ENCODE assay signal across 16 cellular contexts in the genomic region with DNA sequence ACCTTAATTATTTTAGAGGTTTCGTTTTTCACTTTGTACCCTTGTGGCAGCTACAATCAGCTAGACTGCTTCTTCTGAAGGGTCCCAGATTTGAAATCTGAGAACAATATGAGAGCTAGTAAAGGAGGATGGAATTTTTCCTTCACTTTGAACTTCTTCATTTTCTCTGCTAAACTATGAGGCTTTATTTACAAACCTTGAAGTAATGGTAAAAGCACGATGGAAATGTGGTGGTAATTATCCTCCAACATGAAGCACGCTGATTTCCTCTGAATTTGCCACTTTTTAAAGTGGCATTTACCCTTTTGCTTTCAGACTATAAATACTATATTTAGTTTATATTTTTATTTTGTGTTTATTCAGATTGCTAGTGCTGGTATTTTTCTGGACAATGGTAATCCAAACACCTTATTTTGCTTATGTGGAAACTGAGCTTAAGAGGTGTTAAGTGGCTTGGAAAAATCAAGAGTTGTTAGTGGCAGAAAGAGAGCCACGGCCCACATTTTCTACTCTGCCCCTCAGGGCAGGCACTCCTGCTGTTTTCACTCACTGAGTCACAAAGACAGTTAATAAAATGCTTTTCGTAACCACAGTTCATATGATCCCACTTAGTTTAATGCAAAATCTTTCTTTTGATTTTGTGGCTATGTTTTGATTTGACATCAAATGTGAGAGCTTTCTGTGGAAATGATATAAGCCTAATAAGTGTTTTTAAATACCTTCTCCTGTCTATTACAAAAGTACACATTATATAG. TPM values are rescaled to one million over a fixed set of nuclear protein-coding genes. Genes with fewer than 3 reads are reported as not detected.
DNase-seq lines count a peak whose midpoint lies in the region; ATAC-seq and TF ChIP-seq lines count a peak whose summit lies in the region.
"Had no signal": no experiment of that assay in that cellular context is flagged by ENCODE, and none has a peak within 500 bp of the region (broad histone marks: within the 10 kb centered on the region; RNA-seq: fewer than 3 reads in every experiment).

No MANE protein-coding gene starts in this region.

- CTCF ChIA-PET in SK-N-SH (lab: Yijun Ruan, JAX): interaction anchor here (1.3 to 2.9 kb wide), 2 partner anchors 31 to 139 kb away, joined by 3 to 10 read pairs; no protein-coding TSS in a partner anchor
- CTCF ChIA-PET in OCI-LY7 (lab: Charles Lee; ENCODE audit: unreplicated experiment): no interaction called here

- TF ChIP-seq CTCF in SK-N-SH (IDR thresholded peaks at IDR 0.05): no peak
- TF ChIP-seq CTCF in OCI-LY7 (conservative IDR thresholded peaks at IDR 0.05; ENCODE audit: low read length): no peak
- TF ChIP-seq CTCF in smooth muscle cell (IDR thresholded peaks at IDR 0.05; ENCODE audit: borderline replicate concordance, insufficient read depth, poor library complexity, severe bottlenecking): no peak

- intact Hi-C loops in OCI-LY7 (cut with micrococcal nuclease; ENCODE audit: unreplicated experiment): loop anchor here (5.0 kb wide), 1 partner anchor 138 kb away; a partner anchor contains a TSS

- peak overlapping the region; percentile 54; the same call in 1 of the 2 replicates for H2AFZ ChIP-seq in SK-N-SH (ENCODE audit: low read depth)
- H2AFZ ChIP-seq in OCI-LY7 (ENCODE audit: low read length): 0 out of 2 replicates have a peak overlapping the region, but pooled peaks have one; percentile 31
- H2AFZ ChIP-seq in smooth muscle cell (ENCODE audit: low read depth): peak overlapping the region; percentile 93

- H3K9ac ChIP-seq in SK-N-SH (no peak overlapping the region), smooth muscle cell (ENCODE audit: low read depth) (peak overlapping the region; percentile 38)

- H3K4me1 ChIP-seq in SK-N-SH (ENCODE audit: control insufficient read depth in 1 of 2, insufficient read depth in 2 of 2, low read depth in 1 of 2, low read length in 1 of 2): peaks cover 0 to 5% of the 10 kb centered on the region in 2 experiments; a peak in 1 of 4 replicates
- H3K4me1 ChIP-seq in OCI-LY7 (ENCODE audit: insufficient read depth, low read length, poor library complexity, severe bottlenecking): no peaks in the 10 kb centered on the region
- H3K4me1 ChIP-seq in smooth muscle cell (ENCODE audit: low read depth): peaks cover 9% of the 10 kb centered on the region
- H3K4me1 ChIP-seq: Peyer's patch had no signal

- H3K27ac ChIP-seq in SK-N-SH (ENCODE audit: low read depth in 2 of 2, low read length in 1 of 2) (no peak overlapping the region), OCI-LY7 (ENCODE audit: low read depth, low read length, poor library complexity, severe bottlenecking) (no peak overlapping the region), smooth muscle cell (ENCODE audit: low read depth) (peak overlapping the region; percentile 78)
- H3K27ac ChIP-seq: Peyer's patch, transverse colon had no signal

- TF ChIP-seq RAD21 in SK-N-SH (IDR thresholded peaks at IDR 0.05; ENCODE audit: low read length): no peak

- no peak for DNase-seq in SK-N-SH
- no peak for DNase-seq in OCI-LY7 (ENCODE audit: low spot score)
- DNase-seq in fibroblast of gingiva (ENCODE audit: low read depth): peak; percentile 39
- DNase-seq in smooth muscle cell (lab: John Stamatoyannopoulos, UW; ENCODE audit: unreplicated experiment): no peak
- DNase-seq in SKM-1 treated with dmso at 0.1 percent for 144 hours (lab: John Stamatoyannopoulos, UW; ENCODE audit: unreplicated experiment): no peak
- DNase-seq: 8988T; activated naive CD8-positive, alpha-beta T cell treated with anti-CD3 and anti-CD28 coated beads for 36 hours; dermis blood vessel endothelial cell; NCI-H446; occipital lobe; Peyer's patch; transverse colon had no signal

- H4K20me1 ChIP-seq in SK-N-SH (ENCODE audit: insufficient read depth) (no peaks in the 10 kb centered on the region), OCI-LY7 (ENCODE audit: insufficient read depth, low read length) (no peaks in the 10 kb centered on the region), smooth muscle cell (ENCODE audit: low read depth) (no peaks in the 10 kb centered on the region)

- no peaks in the 10 kb centered on the region for H3K79me2 ChIP-seq in SK-N-SH (ENCODE audit: insufficient read depth)
- H3K79me2 ChIP-seq in OCI-LY7 (ENCODE audit: insufficient read depth, low read depth, low read length): no peaks in the 10 kb centered on the region
- H3K79me2 ChIP-seq in smooth muscle cell (ENCODE audit: low read depth): no peaks in the 10 kb centered on the region

- ATAC-seq in SK-N-SH treated with all-trans-retinoic acid at 6 μM for 48 hours (no peak), GM21576 (IDR thresholded peaks at IDR 0.05; ENCODE audit: unreplicated experiment) (no peak), HG03457 (IDR thresholded peaks at IDR 0.05; ENCODE audit: unreplicated experiment) (no peak)

- H3K4me2 ChIP-seq in SK-N-SH (no peak overlapping the region), OCI-LY7 (ENCODE audit: low read length) (no peak overlapping the region), smooth muscle cell (peak overlapping the region; percentile 73)

- WGBS in SK-N-SH (ENCODE audit: low lambda C conversion rate): 52% methylated on average over 5 of the region's 5 CpGs
- WGBS in smooth muscle cell (ENCODE audit: low lambda C conversion rate): 21% methylated on average over 5 of the region's 5 CpGs

- H3K27me3 ChIP-seq in SK-N-SH (ENCODE audit: insufficient read depth) (no peaks in the 10 kb centered on the region), smooth muscle cell (ENCODE audit: low read depth) (no peaks in the 10 kb centered on the region)
- H3K27me3 ChIP-seq: Peyer's patch, transverse colon had no signal

- no peaks in the 10 kb centered on the region for H3K36me3 ChIP-seq in SK-N-SH (replicated peaks in 1 of 2; ENCODE audit: control insufficient read depth in 1 of 2, insufficient read depth in 2 of 2, low read length in 1 of 2)
- no peaks in the 10 kb centered on the region for H3K36me3 ChIP-seq in OCI-LY7 (ENCODE audit: insufficient read depth, low read length)
- H3K36me3 ChIP-seq in smooth muscle cell (ENCODE audit: low read depth): no peaks in the 10 kb centered on the region
- H3K36me3 ChIP-seq: Peyer's patch, transverse colon had no signal

- H3K9me3 ChIP-seq in SK-N-SH (no peaks in the 10 kb centered on the region), OCI-LY7 (ENCODE audit: low read length) (no peaks in the 10 kb centered on the region), smooth muscle cell (replicated peaks; ENCODE audit: low read depth) (no peaks in the 10 kb centered on the region)
- H3K9me3 ChIP-seq: Peyer's patch, transverse colon had no signal

- POLR2A ChIA-PET in SK-N-SH (lab: Yijun Ruan, JAX) (interaction anchor here (0.7 kb wide), 1 partner anchor 14 kb away, joined by 5 read pairs; no protein-coding TSS in a partner anchor), OCI-LY7 (lab: Charles Lee) (interaction anchor here (1.1 to 1.5 kb wide), 2 partner anchors 18 to 33 kb away, joined by 3 to 4 read pairs; no protein-coding TSS in a partner anchor)

- no peaks in the 10 kb centered on the region for H3K9me2 ChIP-seq in SK-N-SH
- H3K9me2 ChIP-seq in OCI-LY7 (ENCODE audit: insufficient read depth, low read length): no peaks in the 10 kb centered on the region

- BruUV-seq in OCI-LY7 (replicated peaks; lab: Mats Ljungman, UMichigan): no TSS peak

- H3K4me3 ChIP-seq in SK-N-SH (ENCODE audit: low read depth in 2 of 2, low read length in 1 of 2) (no peak overlapping the region), OCI-LY7 (ENCODE audit: low read depth, low read length, poor library complexity, severe bottlenecking) (no peak overlapping the region), smooth muscle cell (peak overlapping the region; percentile 3)
- H3K4me3 ChIP-seq: Peyer's patch, transverse colon had no signal

- no peak for TF ChIP-seq EP300 in SK-N-SH (IDR thresholded peaks at IDR 0.05; ENCODE audit: borderline replicate concordance in 1 of 2, low read depth in 1 of 2, low read length in 1 of 2)

- peaks cover 15% of the 10 kb centered on the region for H3F3A ChIP-seq in SK-N-SH (replicated peaks; ENCODE audit: insufficient read depth)
- H3F3A ChIP-seq in smooth muscle cell (ENCODE audit: low read depth): peaks cover 14% of the 10 kb centered on the region

TF ChIP-seq in SK-N-SH, 30 proteins besides CTCF, POLR2A, EP300 and RAD21 (continues in another document):
- TF ChIP-seq GABPA (IDR thresholded peaks at IDR 0.05; ENCODE audit: low read depth): no peak
- no peak for TF ChIP-seq NFIC (IDR thresholded peaks at IDR 0.05; ENCODE audit: borderline replicate concordance)
- TF ChIP-seq CHD2 (IDR thresholded peaks at IDR 0.05; ENCODE audit: low read length, partially characterized antibody): no peak
- TF ChIP-seq TCF12 (IDR thresholded peaks at IDR 0.05): no peak
- no peak for TF ChIP-seq SMC3 (IDR thresholded peaks at IDR 0.05; ENCODE audit: low read depth, low read length)
- no peak for TF ChIP-seq RCOR1 (IDR thresholded peaks at IDR 0.05; ENCODE audit: low read length)

TF ChIP-seq in SK-N-SH treated with all-trans-retinoic acid at 6 μM for 48 hours, 23 proteins besides CTCF, POLR2A, EP300 and RAD21 (continues in another document):
- TF ChIP-seq ZNF70 (CRISPR knock-in tag; IDR thresholded peaks at IDR 0.05) (no peak), RARB (CRISPR knock-in tag; IDR thresholded peaks at IDR 0.05) (no peak), ISL1 (CRISPR knock-in tag; IDR thresholded peaks at IDR 0.05) (no peak), CSDC2 (CRISPR knock-in tag; IDR thresholded peaks at IDR 0.05) (no peak)

RNA-seq across cellular contexts. Expression of a gene that starts 2.7 kb away (rescaled TPM):
- polyA plus RNA-seq in SK-N-SH (2012; rRNA removed) (not detected in 2 replicates), smooth muscle cell (not detected in 2 replicates)
- 0.03 and 0.05 TPM in 2 replicates for polyA plus RNA-seq in SK-N-SH (2012; cell fraction: cytosol; rRNA removed)
- not detected in 2 replicates for polyA plus RNA-seq in SK-N-SH (2012; cell fraction: nucleus; rRNA removed)
- not detected in 2 replicates for total RNA-seq in OCI-LY7 (2014; rRNA removed; shearing (Covaris generic))
- total RNA-seq in OCI-LY7 (2022) (not detected in 2 replicates), smooth muscle cell (not detected in 2 replicates)
- total RNA-seq: activated naive CD8-positive, alpha-beta T cell treated with anti-CD3 and anti-CD28 coated beads for 36 hours; dermis blood vessel endothelial cell; liver; Peyer's patch; transverse colon had no signal
- polyA plus RNA-seq: liver had no signal

RNA-seq across cellular contexts. Expression of a gene that starts 5.2 kb away (rescaled TPM):
- polyA plus RNA-seq in SK-N-SH (2012; rRNA removed): 14.9 and 18.2 TPM in 2 replicates
- 14.8 and 15.7 TPM in 2 replicates for polyA plus RNA-seq in SK-N-SH (2012; cell fraction: cytosol; rRNA removed)
- 11.4 and 14.6 TPM in 2 replicates for polyA plus RNA-seq in SK-N-SH (2012; cell fraction: nucleus; rRNA removed)
- 18.1 and 21.1 TPM in 2 replicates for total RNA-seq in OCI-LY7 (2014; rRNA removed; shearing (Covaris generic))
- 37.9 and 44.0 TPM in 2 replicates for total RNA-seq in OCI-LY7 (2022)
- total RNA-seq in smooth muscle cell: 20.3 and 23.0 TPM in 2 replicates
- 15.1 and 18.2 TPM in 2 replicates for polyA plus RNA-seq in smooth muscle cell

RNA-seq across cellular contexts. Expression of a gene that starts 56.3 kb away (rescaled TPM):
- polyA plus RNA-seq in SK-N-SH (2012; rRNA removed) (0.03 TPM in 1 of 2 replicates, not detected in the other), smooth muscle cell (0.18 TPM in 1 of 2 replicates, not detected in the other)
- 0.04 TPM in 1 of 2 replicates, not detected in the other for polyA plus RNA-seq in SK-N-SH (2012; cell fraction: cytosol; rRNA removed)
- 0.05 TPM in 1 of 2 replicates, not detected in the other for polyA plus RNA-seq in SK-N-SH (2012; cell fraction: nucleus; rRNA removed)
- not detected in 2 replicates for total RNA-seq in OCI-LY7 (2014; rRNA removed; shearing (Covaris generic))
- total RNA-seq in OCI-LY7 (2022) (not detected in 2 replicates), smooth muscle cell (not detected in 2 replicates)
- total RNA-seq: dermis blood vessel endothelial cell, liver, occipital lobe had no signal
- polyA plus RNA-seq: liver had no signal

Comparison
In these comparisons a context has a peak if more than half of its experiments do, and no peak if none do; other contexts are left out.
1. H2AFZ ChIP-seq: peak in every context shown above with its lines; median percentile 93 in smooth muscle cell; 54 in SK-N-SH; 31 in OCI-LY7.